Comparison of ENCODE assay signal across 1 cellular context in genomic region chr14:24355009-24355408, GRCh38.
TF ChIP-seq lines count a peak whose summit lies in the region.

No MANE protein-coding gene starts in this region.

TF ChIP-seq in K562, 482 proteins besides CTCF, POLR2A, EP300 and RAD21:
- TF ChIP-seq ELK3 (CRISPR knock-in tag; IDR thresholded peaks at IDR 0.05) (no peak), XRCC4 (IDR thresholded peaks at IDR 0.05; ENCODE audit: extremely low read depth, insufficient read depth, insufficient read length) (no peak), MTA1 (IDR thresholded peaks at IDR 0.05; ENCODE audit: borderline replicate concordance) (no peak), ZBTB26 (CRISPR knock-in tag; IDR thresholded peaks at IDR 0.05) (no peak), ATF1 (CRISPR knock-in tag; IDR thresholded peaks at IDR 0.05) (no peak), ATF1 (tag; IDR thresholded peaks at IDR 0.05) (no peak), MEF2A (IDR thresholded peaks at IDR 0.05; ENCODE audit: control insufficient read depth, low read depth, low read length) (no peak), NR4A1 (CRISPR knock-in tag; IDR thresholded peaks at IDR 0.05) (no peak), NR4A1 (tag; IDR thresholded peaks at IDR 0.05) (no peak)
